ENCODE assay signal across 19 cellular contexts in genomic region chr12:2666411-2666810, GRCh38.
DNase-seq lines count a peak whose midpoint lies in the region; ATAC-seq and TF ChIP-seq lines count a peak whose summit lies in the region.
"Had no signal": no experiment of that assay in that cellular context is flagged by ENCODE, and none has a peak within 500 bp of the region (broad histone marks: within the 10 kb centered on the region; RNA-seq: fewer than 3 reads in every experiment).

No MANE protein-coding gene starts in this region.

- H3K36me3 Mint-ChIP-seq in activated T-helper 17 cell treated with anti-CD3 and anti-CD28 coated beads, Interleukin-2, amount 50 U/mL, for 72 hours (ENCODE audit: low read depth), result no peaks in the 10 kb centered on the region

- intact Hi-C loops in sigmoid colon (cut with DNase I), result no loop called here

- no peaks in the 10 kb centered on the region for H3K79me2 ChIP-seq in GM23248 (ENCODE audit: insufficient read depth)

- in situ Hi-C loops in GM23248 (cut with MboI), result no loop called here

- H3K4me3 ChIP-seq in GM23248 (no peak overlapping the region), sigmoid colon (no peak overlapping the region)
- H3K4me3 ChIP-seq: HAP-1, SJCRH30 had no signal

- no peaks in the 10 kb centered on the region for H3K27me3 Mint-ChIP-seq in activated T-helper 17 cell treated with anti-CD3 and anti-CD28 coated beads, Interleukin-2, amount 50 U/mL, for 72 hours
- H3K27me3 Mint-ChIP-seq: B cell; CD4-positive, alpha-beta T cell had no signal

- no peak overlapping the region for H2AFZ ChIP-seq in GM23248

- no peak overlapping the region for H3K4me2 ChIP-seq in GM23248 (ENCODE audit: unreplicated experiment)

- no peak overlapping the region for H3K9ac ChIP-seq in GM23248

- 87 to 91% methylated on average over 11 of the region's 11 CpGs for WGBS in GM23248 (ENCODE audit: low coverage in 1 of 2, low lambda C conversion rate in 2 of 2, missing lambda C conversion rate in 2 of 2), 2 experiments
- WGBS in sigmoid colon, 2 donors, result 88 to 91% methylated on average over 11 of the region's 11 CpGs

- peak; percentile 20 for DNase-seq in GM23248
- peak; percentile 4 for DNase-seq in HCEC 1CT
- peak; percentile 37 for DNase-seq in sigmoid colon
- DNase-seq: Calu3, NCI-H1417 treated with DMSO at 0.1 percent for 48 hours, NCI-H1930, NCI-H446 treated with DMSO at 0.1 percent for 48 hours, NCI-H748 treated with DMSO at 0.1 percent for 48 hours, OCI-M1, SJCRH30 had no signal

- no peaks in the 10 kb centered on the region for H3K4me1 Mint-ChIP-seq in activated T-helper 17 cell treated with anti-CD3 and anti-CD28 coated beads, Interleukin-2, amount 50 U/mL, for 72 hours
- H3K4me1 Mint-ChIP-seq: B cell had no signal

- no peak overlapping the region for H3K27ac Mint-ChIP-seq in activated T-helper 17 cell treated with anti-CD3 and anti-CD28 coated beads, Interleukin-2, amount 50 U/mL, for 72 hours
- H3K27ac Mint-ChIP-seq: B cell; CD4-positive, alpha-beta T cell had no signal

- H4K20me1 ChIP-seq in GM23248 (ENCODE audit: insufficient read depth), result no peaks in the 10 kb centered on the region

- H3K27ac ChIP-seq in GM23248 (no peak overlapping the region), sigmoid colon (no peak overlapping the region)
- H3K27ac ChIP-seq: HL-60, RWPE1, SJCRH30 had no signal

- H3K36me3 ChIP-seq in GM23248 (ENCODE audit: low read depth) (peaks cover 27% of the 10 kb centered on the region; the same call in 1 of the 2 replicates), sigmoid colon (peaks cover 41 to 93% (median 57%) of the 10 kb centered on the region in 4 donors)
- H3K36me3 ChIP-seq: HAP-1, SJCRH30 had no signal

- H3K4me1 ChIP-seq in GM23248 (ENCODE audit: insufficient read depth) (no peaks in the 10 kb centered on the region), sigmoid colon (no peaks in the 10 kb centered on the region)
- H3K4me1 ChIP-seq: HAP-1, SJCRH30 had no signal

- TF ChIP-seq EP300 in sigmoid colon (IDR thresholded peaks at IDR 0.05), result no peak

- no peak overlapping the region for H3K4me3 Mint-ChIP-seq in activated T-helper 17 cell treated with anti-CD3 and anti-CD28 coated beads, Interleukin-2, amount 50 U/mL, for 72 hours
- H3K4me3 Mint-ChIP-seq: B cell; CD4-positive, alpha-beta T cell had no signal

- H3K27me3 ChIP-seq in GM23248 (replicated peaks; ENCODE audit: insufficient read depth), result no peaks in the 10 kb centered on the region
- no peaks in the 10 kb centered on the region for H3K27me3 ChIP-seq in sigmoid colon

- no peak for TF ChIP-seq CTCF in sigmoid colon (IDR thresholded peaks at IDR 0.05)

- no peak for TF ChIP-seq POLR2A in sigmoid colon (IDR thresholded peaks at IDR 0.05)

- no peaks in the 10 kb centered on the region for H3K9me3 Mint-ChIP-seq in activated T-helper 17 cell treated with anti-CD3 and anti-CD28 coated beads, Interleukin-2, amount 50 U/mL, for 72 hours
- H3K9me3 Mint-ChIP-seq: CD4-positive, alpha-beta T cell had no signal

- H3K9me3 ChIP-seq in GM23248 (ENCODE audit: low read depth), result no peaks in the 10 kb centered on the region
- no peaks in the 10 kb centered on the region for H3K9me3 ChIP-seq in sigmoid colon
- H3K9me3 ChIP-seq: HAP-1, SJCRH30 had no signal

- ATAC-seq in activated T-helper 17 cell treated with anti-CD3 and anti-CD28 coated beads, Interleukin-2, amount 50 U/mL, for 72 hours (replicated peaks), result peak; percentile 74
- ATAC-seq in SK-N-SH treated with all-trans-retinoic acid at 6 μM for 48 hours (no peak), GM21619 (IDR thresholded peaks at IDR 0.05; ENCODE audit: unreplicated experiment) (no peak), HG03025 (IDR thresholded peaks at IDR 0.05; ENCODE audit: low FRiP score, unreplicated experiment) (no peak)

- H3K9me2 ChIP-seq in GM23248 (ENCODE audit: insufficient read depth), result no peaks in the 10 kb centered on the region

- H3F3A ChIP-seq in GM23248 (ENCODE audit: insufficient read depth), result no peaks in the 10 kb centered on the region

TF ChIP-seq in SK-N-SH treated with all-trans-retinoic acid at 6 μM for 48 hours, 23 proteins besides CTCF, POLR2A, EP300 and RAD21:
- no peak for TF ChIP-seq OSR1 (CRISPR knock-in tag; IDR thresholded peaks at IDR 0.05)
- no peak for TF ChIP-seq ZNF565 (CRISPR knock-in tag; conservative IDR thresholded peaks at IDR 0.05; ENCODE audit: low read depth)
- no peak for TF ChIP-seq CSRNP3 (CRISPR knock-in tag; IDR thresholded peaks at IDR 0.05)
- no peak for TF ChIP-seq ZFP3 (CRISPR knock-in tag; IDR thresholded peaks at IDR 0.05)
- no peak for TF ChIP-seq BACH2 (CRISPR knock-in tag; IDR thresholded peaks at IDR 0.05; ENCODE audit: borderline replicate concordance)
- no peak for TF ChIP-seq TOX (CRISPR knock-in tag; IDR thresholded peaks at IDR 0.05; ENCODE audit: borderline replicate concordance)
- TF ChIP-seq POU6F1 (CRISPR knock-in tag; IDR thresholded peaks at IDR 0.05; ENCODE audit: borderline replicate concordance, low read depth), result no peak
- no peak for TF ChIP-seq GLIS3 (CRISPR knock-in tag; IDR thresholded peaks at IDR 0.05)
- no peak for TF ChIP-seq ZFP30 (CRISPR knock-in tag; IDR thresholded peaks at IDR 0.05)
- no peak for TF ChIP-seq TSHZ2 (CRISPR knock-in tag; IDR thresholded peaks at IDR 0.05)
- no peak for TF ChIP-seq ZNF8 (CRISPR knock-in tag; IDR thresholded peaks at IDR 0.05)
- TF ChIP-seq RARB (CRISPR knock-in tag; IDR thresholded peaks at IDR 0.05), result no peak
- TF ChIP-seq SNAI2 (CRISPR knock-in tag; IDR thresholded peaks at IDR 0.05), result no peak
- TF ChIP-seq ARNTL (CRISPR knock-in tag; IDR thresholded peaks at IDR 0.05; ENCODE audit: borderline replicate concordance, low read depth), result no peak
- TF ChIP-seq TCF4 (CRISPR knock-in tag; IDR thresholded peaks at IDR 0.05; ENCODE audit: borderline replicate concordance), result no peak
